Comparison of ENCODE assay signal across 1 cellular context in genomic region chr5:149264432-149265069, GRCh38.
TF ChIP-seq lines count a peak whose summit lies in the region.

No MANE protein-coding gene starts in this region.

TF ChIP-seq in HepG2, 621 proteins besides CTCF, POLR2A, EP300 and RAD21 (continued from another document):
- peak; percentile 73 for TF ChIP-seq STAG1 (CRISPR knock-in tag; IDR thresholded peaks at IDR 0.05)
- TF ChIP-seq MNT (IDR thresholded peaks at IDR 0.05) = peak; percentile 66
- no peak for TF ChIP-seq NFKB2 (CRISPR knock-in tag; IDR thresholded peaks at IDR 0.05; ENCODE audit: borderline replicate concordance)
